In genomic region chr12:51439330-51439729, GRCh38 we compare ENCODE assay signal across 16 cellular contexts. TPM values are rescaled to one million over a fixed set of nuclear protein-coding genes. Genes with fewer than 3 reads are reported as not detected.
DNase-seq lines count a peak whose midpoint lies in the region; ATAC-seq and TF ChIP-seq lines count a peak whose summit lies in the region.
"Had no signal": no experiment of that assay in that cellular context is flagged by ENCODE, and none has a peak within 500 bp of the region (broad histone marks: within the 10 kb centered on the region; RNA-seq: fewer than 3 reads in every experiment).

No MANE protein-coding gene starts in this region.

- peaks cover 1% of the 10 kb centered on the region for H3K36me3 Mint-ChIP-seq in activated CD4-positive, alpha-beta T cell treated with anti-CD3 and anti-CD28 coated beads, Interleukin-2, amount 10 ng/mL, durations not matched to agents 24 days and 14 days (ENCODE audit: low read depth)
- H3K36me3 Mint-ChIP-seq in Caco-2 (ENCODE audit: insufficient read depth, unreplicated experiment), result peaks cover 7% of the 10 kb centered on the region
- H3K36me3 Mint-ChIP-seq in activated T-helper 1 cell treated with anti-CD3 and anti-CD28 coated beads, Interleukin-12 subunit alpha, Interleukin-12 subunit beta, Interleukin-2, Interleukin-4 antibody, amounts not matched to agents 30 ng/mL and 10 ng/mL and 1 ng/mL, durations not matched to agents 14 hours and 24 hours and 36 hours (ENCODE audit: low read depth), result peaks cover 5% of the 10 kb centered on the region

- peaks cover 7% of the 10 kb centered on the region for H3K27me3 Mint-ChIP-seq in activated CD4-positive, alpha-beta T cell treated with anti-CD3 and anti-CD28 coated beads, Interleukin-2, amount 10 ng/mL, durations not matched to agents 24 days and 14 days
- no peaks in the 10 kb centered on the region for H3K27me3 Mint-ChIP-seq in Caco-2 (ENCODE audit: insufficient read depth, unreplicated experiment)
- peaks cover 3% of the 10 kb centered on the region for H3K27me3 Mint-ChIP-seq in activated T-helper 1 cell treated with anti-CD3 and anti-CD28 coated beads, Interleukin-12 subunit alpha, Interleukin-12 subunit beta, Interleukin-2, Interleukin-4 antibody, amounts not matched to agents 30 ng/mL and 10 ng/mL and 1 ng/mL, durations not matched to agents 14 hours and 24 hours and 36 hours (ENCODE audit: insufficient read depth)
- H3K27me3 Mint-ChIP-seq: CD4-positive, alpha-beta T cell had no signal

- no peak for DNase-seq in activated CD4-positive, alpha-beta T cell treated with anti-CD3 and anti-CD28 coated beads, Interleukin-2, amount 10 ng/mL, durations not matched to agents 24 days and 14 days
- DNase-seq in activated CD4-positive, alpha-beta T cell treated with anti-CD3 and anti-CD28 coated beads, Interleukin-2, amount 50 U/mL, for 48 hours, result no peak
- DNase-seq in Caco-2 (peak; percentile 75 to 78), left colon (no peak), SHP77 (lab: John Stamatoyannopoulos, UW) (no peak), kidney tubule cell (ENCODE audit: low spot score) (no peak)
- DNase-seq in activated T-helper 1 cell treated with anti-CD3 and anti-CD28 coated beads, Interleukin-12 subunit alpha, Interleukin-12 subunit beta, Interleukin-2, Interleukin-4 antibody, amounts not matched to agents 30 ng/mL and 10 ng/mL and 1 ng/mL, durations not matched to agents 14 hours and 24 hours and 36 hours (ENCODE audit: low spot score), result no peak
- DNase-seq: ACHN; CD4-positive, alpha-beta T cell; DMS79; EL; GOT3; H9 had no signal

- H3K9me3 ChIP-seq in Caco-2, result no peaks in the 10 kb centered on the region
- H3K9me3 ChIP-seq: BLaER1 treated with 17β-estradiol and CSF1 and Interleukin-3, amounts not matched to agents 10 nM and 100 nM had no signal

- H3K4me3 Mint-ChIP-seq in activated CD4-positive, alpha-beta T cell treated with anti-CD3 and anti-CD28 coated beads, Interleukin-2, amount 10 ng/mL, durations not matched to agents 24 days and 14 days, result peak overlapping the region; percentile 36
- H3K4me3 Mint-ChIP-seq in Caco-2 (ENCODE audit: unreplicated experiment), result no peak overlapping the region
- peak overlapping the region; percentile 15 for H3K4me3 Mint-ChIP-seq in activated T-helper 1 cell treated with anti-CD3 and anti-CD28 coated beads, Interleukin-12 subunit alpha, Interleukin-12 subunit beta, Interleukin-2, Interleukin-4 antibody, amounts not matched to agents 30 ng/mL and 10 ng/mL and 1 ng/mL, durations not matched to agents 14 hours and 24 hours and 36 hours
- H3K4me3 Mint-ChIP-seq: CD4-positive, alpha-beta T cell; H9 had no signal

- no peak for TF ChIP-seq CTCF in Caco-2 (IDR thresholded peaks at IDR 0.05; ENCODE audit: insufficient read depth in 1 of 2, low read depth in 1 of 2, low read length in 1 of 2, severe bottlenecking in 1 of 2, unreplicated experiment in 1 of 2)

- POLR2A ChIA-PET in Caco-2 (lab: Charles Lee), result no interaction called here

- H3K9me3 Mint-ChIP-seq in activated CD4-positive, alpha-beta T cell treated with anti-CD3 and anti-CD28 coated beads, Interleukin-2, amount 10 ng/mL, durations not matched to agents 24 days and 14 days, result no peaks in the 10 kb centered on the region
- H3K9me3 Mint-ChIP-seq in Caco-2 (ENCODE audit: unreplicated experiment), result no peaks in the 10 kb centered on the region
- H3K9me3 Mint-ChIP-seq in activated T-helper 1 cell treated with anti-CD3 and anti-CD28 coated beads, Interleukin-12 subunit alpha, Interleukin-12 subunit beta, Interleukin-2, Interleukin-4 antibody, amounts not matched to agents 30 ng/mL and 10 ng/mL and 1 ng/mL, durations not matched to agents 14 hours and 24 hours and 36 hours, result no peaks in the 10 kb centered on the region
- H3K9me3 Mint-ChIP-seq: CD4-positive, alpha-beta T cell; H9 had no signal

- intact Hi-C loops in activated CD4-positive, alpha-beta T cell treated with anti-CD3 and anti-CD28 coated beads, Interleukin-2, amount 10 ng/mL, durations not matched to agents 24 days and 14 days (cut with micrococcal nuclease), result no loop called here
- intact Hi-C loops in Caco-2 (cut with micrococcal nuclease; ENCODE audit: unreplicated experiment) (loop anchor here (1.0 kb wide), 1 partner anchor 39 kb away; no protein-coding TSS in a partner anchor), left colon (cut with DNase I, micrococcal nuclease) (no loop called here)
- intact Hi-C loops in activated T-helper 1 cell treated with anti-CD3 and anti-CD28 coated beads, Interleukin-12 subunit alpha, Interleukin-12 subunit beta, Interleukin-2, Interleukin-4 antibody, amounts not matched to agents 30 ng/mL and 10 ng/mL and 1 ng/mL, durations not matched to agents 14 hours and 24 hours and 36 hours (cut with micrococcal nuclease), result no loop called here

- peaks cover 57% of the 10 kb centered on the region for H3K4me1 ChIP-seq in Caco-2
- H3K4me1 ChIP-seq: BLaER1 treated with 17β-estradiol and CSF1 and Interleukin-3, amounts not matched to agents 10 nM and 100 nM had no signal

- no peak overlapping the region for H3K27ac Mint-ChIP-seq in activated CD4-positive, alpha-beta T cell treated with anti-CD3 and anti-CD28 coated beads, Interleukin-2, amount 10 ng/mL, durations not matched to agents 24 days and 14 days
- H3K27ac Mint-ChIP-seq in Caco-2 (ENCODE audit: unreplicated experiment), result peak overlapping the region; percentile 56
- peak overlapping the region; percentile 49 for H3K27ac Mint-ChIP-seq in activated T-helper 1 cell treated with anti-CD3 and anti-CD28 coated beads, Interleukin-12 subunit alpha, Interleukin-12 subunit beta, Interleukin-2, Interleukin-4 antibody, amounts not matched to agents 30 ng/mL and 10 ng/mL and 1 ng/mL, durations not matched to agents 14 hours and 24 hours and 36 hours
- H3K27ac Mint-ChIP-seq: CD4-positive, alpha-beta T cell had no signal

- CTCF ChIA-PET in Caco-2 (lab: Charles Lee), result interaction anchor here (0.7 to 2.5 kb wide), 2 partner anchors 10 to 1355 kb away, joined by 3 to 10 read pairs; no protein-coding TSS in a partner anchor

- BruUV-seq in Caco-2 (replicated peaks; lab: Mats Ljungman, UMichigan), result no TSS peak

- ATAC-seq in left colon (peak; percentile 73), HG03460 (IDR thresholded peaks at IDR 0.05; ENCODE audit: unreplicated experiment) (no peak)

- no peak overlapping the region for H3K4me3 ChIP-seq in Caco-2 (ENCODE audit: low read depth, low read length)
- H3K4me3 ChIP-seq: BLaER1 treated with 17β-estradiol and CSF1 and Interleukin-3, amounts not matched to agents 10 nM and 100 nM had no signal

- no peaks in the 10 kb centered on the region for H3K27me3 ChIP-seq in Caco-2 (replicated peaks; ENCODE audit: control insufficient read depth, insufficient read depth, low read length)
- H3K27me3 ChIP-seq: BLaER1 treated with 17β-estradiol and CSF1 and Interleukin-3, amounts not matched to agents 10 nM and 100 nM had no signal

- H3K36me3 ChIP-seq in Caco-2 (ENCODE audit: control insufficient read depth, insufficient read depth, low read length), result no peaks in the 10 kb centered on the region
- H3K36me3 ChIP-seq: BLaER1 treated with 17β-estradiol and CSF1 and Interleukin-3, amounts not matched to agents 10 nM and 100 nM had no signal

- peaks cover 40% of the 10 kb centered on the region for H3K4me1 Mint-ChIP-seq in activated CD4-positive, alpha-beta T cell treated with anti-CD3 and anti-CD28 coated beads, Interleukin-2, amount 10 ng/mL, durations not matched to agents 24 days and 14 days
- H3K4me1 Mint-ChIP-seq in Caco-2 (ENCODE audit: low read depth, unreplicated experiment), result peaks cover 32% of the 10 kb centered on the region
- peaks cover 42% of the 10 kb centered on the region for H3K4me1 Mint-ChIP-seq in activated T-helper 1 cell treated with anti-CD3 and anti-CD28 coated beads, Interleukin-12 subunit alpha, Interleukin-12 subunit beta, Interleukin-2, Interleukin-4 antibody, amounts not matched to agents 30 ng/mL and 10 ng/mL and 1 ng/mL, durations not matched to agents 14 hours and 24 hours and 36 hours (ENCODE audit: low read depth)

RNA-seq across cellular contexts. Expression of gene SLC4A8, which starts 14.7 kb away (rescaled TPM):
- 1.4 and 2.3 TPM in 2 replicates for total RNA-seq in activated CD4-positive, alpha-beta T cell treated with anti-CD3 and anti-CD28 coated beads, Interleukin-2, amount 10 ng/mL, durations not matched to agents 24 days and 14 days
- 62.7 and 67.0 TPM in 2 replicates for total RNA-seq in Caco-2 (2022)
- total RNA-seq in activated T-helper 1 cell treated with anti-CD3 and anti-CD28 coated beads, Interleukin-12 subunit alpha, Interleukin-12 subunit beta, Interleukin-2, Interleukin-4 antibody, amounts not matched to agents 30 ng/mL and 10 ng/mL and 1 ng/mL, durations not matched to agents 14 hours and 24 hours and 36 hours, result 2.4 and 2.6 TPM in 2 replicates
- 1 to 10 TPM in 1 of 2 donors, under 1 TPM in 1; 0.67 to 1.8 TPM for total RNA-seq in left colon
- total RNA-seq: HT-29 had no signal

RNA-seq across cellular contexts. Expression of gene GALNT6, which starts 48.1 kb away (rescaled TPM):
- 10.7 and 12.8 TPM in 2 replicates for total RNA-seq in activated CD4-positive, alpha-beta T cell treated with anti-CD3 and anti-CD28 coated beads, Interleukin-2, amount 10 ng/mL, durations not matched to agents 24 days and 14 days
- 170 and 190 TPM in 2 replicates for total RNA-seq in Caco-2 (2022)
- 11.9 and 12.4 TPM in 2 replicates for total RNA-seq in activated T-helper 1 cell treated with anti-CD3 and anti-CD28 coated beads, Interleukin-12 subunit alpha, Interleukin-12 subunit beta, Interleukin-2, Interleukin-4 antibody, amounts not matched to agents 30 ng/mL and 10 ng/mL and 1 ng/mL, durations not matched to agents 14 hours and 24 hours and 36 hours
- total RNA-seq in left colon, result 10 to 100 TPM; 31.4 to 41.0 TPM

Comparison
In these comparisons a context has a peak if more than half of its experiments do, and no peak if none do; other contexts are left out.
1. DNase-seq: peak in Caco-2 (2 of 2); none in activated CD4-positive, alpha-beta T cell treated with anti-CD3 and anti-CD28 coated beads, Interleukin-2, amount 10 ng/mL, durations not matched to agents 24 days and 14 days (single experiment), activated CD4-positive, alpha-beta T cell treated with anti-CD3 and anti-CD28 coated beads, Interleukin-2, amount 50 U/mL, for 48 hours (0 of 2), activated T-helper 1 cell treated with anti-CD3 and anti-CD28 coated beads, Interleukin-12 subunit alpha, Interleukin-12 subunit beta, Interleukin-2, Interleukin-4 antibody, amounts not matched to agents 30 ng/mL and 10 ng/mL and 1 ng/mL, durations not matched to agents 14 hours and 24 hours and 36 hours (single experiment), left colon (0 of 2), SHP77 (0 of 2) and kidney tubule cell (single experiment).
2. RNA of gene SLC4A8, which starts 14.7 kb away (total RNA-seq): 62.7 to 67.0 TPM in Caco-2; 2.4 to 2.6 TPM in activated T-helper 1 cell treated with anti-CD3 and anti-CD28 coated beads, Interleukin-12 subunit alpha, Interleukin-12 subunit beta, Interleukin-2, Interleukin-4 antibody, amounts not matched to agents 30 ng/mL and 10 ng/mL and 1 ng/mL, durations not matched to agents 14 hours and 24 hours and 36 hours, 1.4 to 2.3 TPM in activated CD4-positive, alpha-beta T cell treated with anti-CD3 and anti-CD28 coated beads, Interleukin-2, amount 10 ng/mL, durations not matched to agents 24 days and 14 days and 0.67 to 1.8 TPM in left colon; every median in the first group is over 10 times any median in the second.